In the genomic region with DNA sequence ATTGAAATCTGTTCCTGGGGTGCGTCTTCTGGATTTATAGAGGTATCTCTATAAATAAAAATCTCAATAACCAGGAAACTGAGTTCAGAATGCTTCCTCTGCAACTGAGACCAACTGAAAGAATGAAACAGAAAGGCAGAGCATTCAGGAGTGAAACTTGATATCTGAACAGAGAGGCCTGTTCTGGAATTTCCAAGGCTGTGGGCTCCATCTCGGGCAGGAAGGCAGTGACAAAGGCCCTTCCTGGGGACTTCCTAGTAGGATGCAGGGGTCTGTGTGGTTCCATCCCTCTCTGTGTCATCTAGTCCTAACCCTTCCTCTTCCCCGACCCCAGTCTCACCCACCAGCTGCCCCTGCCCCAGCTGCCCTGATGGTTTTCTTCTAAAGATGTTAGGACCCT, we compare ENCODE assay signal across 21 cellular contexts. TPM values are rescaled to one million over a fixed set of nuclear protein-coding genes. Genes with fewer than 3 reads are reported as not detected.
"Had no signal": no experiment of that assay in that cellular context is flagged by ENCODE, and none has a peak within 500 bp of the region (broad histone marks: within the 10 kb centered on the region; RNA-seq: fewer than 3 reads in every experiment).

No MANE protein-coding gene starts in this region.

- ATAC-seq: activated CD4-positive, alpha-beta T cell treated with anti-CD3 and anti-CD28 coated beads for 36 hours; activated naive CD8-positive, alpha-beta T cell treated with anti-CD3 and anti-CD28 coated beads, Interleukin-2, amount 50 U/mL, for 24 hours; sciatic nerve; stimulated activated memory B cell treated with anti-CD40 and anti-IgM and Interleukin-4, amounts not matched to agents 10 μg/mL and 1 μg/mL and 100 μg/mL, for 72 hours; WTC11 had no signal

- H3K27me3 Mint-ChIP-seq: type B pancreatic cell had no signal

- DNase-seq: activated CD4-positive, alpha-beta T cell treated with anti-CD3 and anti-CD28 coated beads for 36 hours; activated CD4-positive, alpha-beta T cell treated with anti-CD3 and anti-CD28 coated beads, Interleukin-2, amount 50 U/mL, for 48 hours; activated naive CD8-positive, alpha-beta T cell treated with anti-CD3 and anti-CD28 coated beads, Interleukin-2, amount 50 U/mL, for 24 hours; activated T-cell treated with anti-CD3 and anti-CD28 coated beads for 4 hours; aorta; brain microvascular endothelial cell; central memory CD4-positive, alpha-beta T cell; effector CD4-positive, alpha-beta T cell; esophagus squamous epithelium; heart right ventricle; spleen; stimulated activated CD4-positive, alpha-beta T cell treated with anti-CD3 and anti-CD28 coated beads, Interleukin-4, amount 100 ng/mL, for 4 hours; testis had no signal

- H3K27me3 ChIP-seq: brain microvascular endothelial cell, heart right ventricle, testis had no signal

- H3K27ac Mint-ChIP-seq: activated CD4-positive, alpha-beta T cell treated with anti-CD3 and anti-CD28 coated beads for 36 hours; activated naive CD8-positive, alpha-beta T cell treated with anti-CD3 and anti-CD28 coated beads, Interleukin-2, amount 50 U/mL, for 24 hours; activated T-helper 1 cell treated with anti-CD3 and anti-CD28 coated beads, Interleukin-12 subunit alpha, Interleukin-12 subunit beta, Interleukin-2, Interleukin-4 antibody, amounts not matched to agents 30 ng/mL and 10 ng/mL and 1 ng/mL, durations not matched to agents 14 hours and 24 hours and 36 hours; mesothelial cell of epicardium; stimulated activated memory B cell treated with anti-CD40 and anti-IgM and Interleukin-4, amounts not matched to agents 10 μg/mL and 1 μg/mL and 100 μg/mL, for 72 hours; type B pancreatic cell; WTC11 had no signal

- H3K36me3 Mint-ChIP-seq: mesothelial cell of epicardium; stimulated activated memory B cell treated with anti-CD40 and anti-IgM and Interleukin-4, amounts not matched to agents 10 μg/mL and 1 μg/mL and 100 μg/mL, for 72 hours; type B pancreatic cell; WTC11 had no signal

- H3K9me3 Mint-ChIP-seq: activated naive CD8-positive, alpha-beta T cell treated with anti-CD3 and anti-CD28 coated beads, Interleukin-2, amount 50 U/mL, for 24 hours; activated T-helper 1 cell treated with anti-CD3 and anti-CD28 coated beads, Interleukin-12 subunit alpha, Interleukin-12 subunit beta, Interleukin-2, Interleukin-4 antibody, amounts not matched to agents 30 ng/mL and 10 ng/mL and 1 ng/mL, durations not matched to agents 14 hours and 24 hours and 36 hours; type B pancreatic cell had no signal

- H3K9me3 ChIP-seq: esophagus squamous epithelium, heart right ventricle, spleen, testis had no signal

- H3K4me3 ChIP-seq: coronary artery, esophagus squamous epithelium, heart right ventricle, lung, spleen, testis had no signal

- H3K36me3 ChIP-seq: brain microvascular endothelial cell, esophagus squamous epithelium, heart right ventricle, spleen had no signal

- H3K4me3 Mint-ChIP-seq: activated CD4-positive, alpha-beta T cell treated with anti-CD3 and anti-CD28 coated beads for 36 hours; activated naive CD8-positive, alpha-beta T cell treated with anti-CD3 and anti-CD28 coated beads, Interleukin-2, amount 50 U/mL, for 24 hours; activated T-helper 1 cell treated with anti-CD3 and anti-CD28 coated beads, Interleukin-12 subunit alpha, Interleukin-12 subunit beta, Interleukin-2, Interleukin-4 antibody, amounts not matched to agents 30 ng/mL and 10 ng/mL and 1 ng/mL, durations not matched to agents 14 hours and 24 hours and 36 hours; mesothelial cell of epicardium; stimulated activated memory B cell treated with anti-CD40 and anti-IgM and Interleukin-4, amounts not matched to agents 10 μg/mL and 1 μg/mL and 100 μg/mL, for 72 hours; type B pancreatic cell; WTC11 had no signal

- H3K27ac ChIP-seq: brain microvascular endothelial cell, coronary artery, esophagus squamous epithelium, spleen, testis had no signal

RNA-seq across cellular contexts. Expression of a gene that starts 52.0 kb away (rescaled TPM):
- total RNA-seq: activated CD4-positive, alpha-beta T cell treated with anti-CD3 and anti-CD28 coated beads for 36 hours had no signal
